9 cellular contexts compared by ENCODE assay signal in genomic region chr11:64204080-64204440, GRCh38. TPM values are rescaled to one million over a fixed set of nuclear protein-coding genes. Genes with fewer than 3 reads are reported as not detected.
DNase-seq lines count a peak whose midpoint lies in the region; ATAC-seq and TF ChIP-seq lines count a peak whose summit lies in the region.
"Had no signal": no experiment of that assay in that cellular context is flagged by ENCODE, and none has a peak within 500 bp of the region (broad histone marks: within the 10 kb centered on the region; RNA-seq: fewer than 3 reads in every experiment).

No MANE protein-coding gene starts in this region.

- peak overlapping the region; percentile 50 to 99 (median 97) for H3K27ac Mint-ChIP-seq in CD14-positive monocyte
- peak overlapping the region; percentile 49; the same call in 1 of the 2 replicates for H3K27ac Mint-ChIP-seq in GM23338
- peak overlapping the region; percentile 87 for H3K27ac Mint-ChIP-seq in activated naive CD8-positive, alpha-beta T cell treated with anti-CD3 and anti-CD28 coated beads, Interleukin-2, amount 10 ng/mL, durations not matched to agents 7 days and 5 days
- H3K27ac Mint-ChIP-seq in natural killer cell treated with Interleukin-12 subunit alpha and Interleukin-12 subunit beta and Interleukin-15 and Interleukin-18, amount 100 ng/mL, for 72 hours = peak overlapping the region; percentile 95 to 97

- H3K36me3 ChIP-seq in GM23338 (ENCODE audit: insufficient read depth) = peaks cover 49% of the 10 kb centered on the region
- H3K36me3 ChIP-seq in SJCRH30 = peaks cover 62% of the 10 kb centered on the region

- H3K4me1 ChIP-seq in GM23338 (ENCODE audit: insufficient read depth) (no peaks in the 10 kb centered on the region; the same call in 1 of the 2 replicates), SJCRH30 (peaks cover 47% of the 10 kb centered on the region)

- no peak overlapping the region for H2AFZ ChIP-seq in GM23338

- peaks cover 47% of the 10 kb centered on the region for H3F3A ChIP-seq in GM23338 (replicated peaks; ENCODE audit: low read depth)

- H4K20me1 ChIP-seq in GM23338 (replicated peaks; ENCODE audit: insufficient read depth) = peaks cover 33% of the 10 kb centered on the region

- DNase-seq in CD14-positive monocyte (ENCODE audit: low spot score) (no peak), GM23338 (ENCODE audit: low spot score) (no peak), NCI-H2196 treated with DMSO at 0.1 percent for 48 hours (lab: John Stamatoyannopoulos, UW; ENCODE audit: unreplicated experiment) (no peak), SJCRH30 (no peak), KG1 (lab: John Stamatoyannopoulos, UW) (no peak)
- no peak for DNase-seq in activated naive CD8-positive, alpha-beta T cell treated with anti-CD3 and anti-CD28 coated beads, Interleukin-2, amount 10 ng/mL, durations not matched to agents 7 days and 5 days
- DNase-seq in natural killer cell treated with Interleukin-12 subunit alpha and Interleukin-12 subunit beta and Interleukin-15 and Interleukin-18, amount 100 ng/mL, for 72 hours (ENCODE audit: low spot score) = no peak
- DNase-seq in effector CD8-positive, alpha-beta T cell (lab: John Stamatoyannopoulos, UW) = no peak

- peaks cover 54 to 60% of the 10 kb centered on the region in 2 donors for H3K36me3 Mint-ChIP-seq in CD14-positive monocyte
- H3K36me3 Mint-ChIP-seq in GM23338 (ENCODE audit: low read depth) = peaks cover 69% of the 10 kb centered on the region
- H3K36me3 Mint-ChIP-seq in activated naive CD8-positive, alpha-beta T cell treated with anti-CD3 and anti-CD28 coated beads, Interleukin-2, amount 10 ng/mL, durations not matched to agents 7 days and 5 days = peaks cover 36% of the 10 kb centered on the region
- peaks cover 36% of the 10 kb centered on the region for H3K36me3 Mint-ChIP-seq in natural killer cell treated with Interleukin-12 subunit alpha and Interleukin-12 subunit beta and Interleukin-15 and Interleukin-18, amount 100 ng/mL, for 72 hours

- no peak overlapping the region for H3K4me3 Mint-ChIP-seq in CD14-positive monocyte
- H3K4me3 Mint-ChIP-seq in GM23338 = no peak overlapping the region
- no peak overlapping the region for H3K4me3 Mint-ChIP-seq in activated naive CD8-positive, alpha-beta T cell treated with anti-CD3 and anti-CD28 coated beads, Interleukin-2, amount 10 ng/mL, durations not matched to agents 7 days and 5 days
- no peak overlapping the region for H3K4me3 Mint-ChIP-seq in natural killer cell treated with Interleukin-12 subunit alpha and Interleukin-12 subunit beta and Interleukin-15 and Interleukin-18, amount 100 ng/mL, for 72 hours

- H3K9me3 ChIP-seq in SJCRH30 (replicated peaks) = no peaks in the 10 kb centered on the region

- H3K4me2 ChIP-seq in GM23338 = no peak overlapping the region

- no peak for TF ChIP-seq CTCF in CD14-positive monocyte (IDR thresholded peaks at IDR 0.05)
- no peak for TF ChIP-seq CTCF in GM23338 (conservative IDR thresholded peaks at IDR 0.05; ENCODE audit: low read depth in 2 of 2)

- no peak for ATAC-seq in GM23338
- no peak for ATAC-seq in activated naive CD8-positive, alpha-beta T cell treated with anti-CD3 and anti-CD28 coated beads, Interleukin-2, amount 10 ng/mL, durations not matched to agents 7 days and 5 days (ENCODE audit: low read depth)
- ATAC-seq in natural killer cell treated with Interleukin-12 subunit alpha and Interleukin-12 subunit beta and Interleukin-15 and Interleukin-18, amount 100 ng/mL, for 72 hours = no peak

- H3K9me3 Mint-ChIP-seq in CD14-positive monocyte (peaks cover 0 to 1% (median 0%) of the 10 kb centered on the region in 7 donors), GM23338 (no peaks in the 10 kb centered on the region)
- no peaks in the 10 kb centered on the region for H3K9me3 Mint-ChIP-seq in activated naive CD8-positive, alpha-beta T cell treated with anti-CD3 and anti-CD28 coated beads, Interleukin-2, amount 10 ng/mL, durations not matched to agents 7 days and 5 days
- no peaks in the 10 kb centered on the region for H3K9me3 Mint-ChIP-seq in natural killer cell treated with Interleukin-12 subunit alpha and Interleukin-12 subunit beta and Interleukin-15 and Interleukin-18, amount 100 ng/mL, for 72 hours

- H3K9me2 ChIP-seq in GM23338 (ENCODE audit: insufficient read depth) = no peaks in the 10 kb centered on the region

- H3K79me2 ChIP-seq in GM23338 (replicated peaks; ENCODE audit: insufficient read depth) = 0 out of 2 replicates have a peak, but pooled peaks cover 6% of the 10 kb centered on the region

- H3K27me3 ChIP-seq in GM23338 (ENCODE audit: insufficient read depth) (no peaks in the 10 kb centered on the region), SJCRH30 (no peaks in the 10 kb centered on the region)
- H3K27me3 ChIP-seq: brain microvascular endothelial cell had no signal

- intact Hi-C loops in CD14-positive monocyte (cut with micrococcal nuclease) = no loop called here

- H3K4me3 ChIP-seq in GM23338 (no peak overlapping the region), SJCRH30 (no peak overlapping the region)

- no peak overlapping the region for H3K27ac ChIP-seq in GM23338 (ENCODE audit: low read depth)
- no peak overlapping the region for H3K27ac ChIP-seq in SJCRH30

- no peaks in the 10 kb centered on the region for H3K27me3 Mint-ChIP-seq in CD14-positive monocyte (ENCODE audit: low read depth in 3 of 3)
- H3K27me3 Mint-ChIP-seq in GM23338 (ENCODE audit: insufficient read depth, low read depth, poor library complexity) = peaks cover 14% of the 10 kb centered on the region
- no peaks in the 10 kb centered on the region for H3K27me3 Mint-ChIP-seq in activated naive CD8-positive, alpha-beta T cell treated with anti-CD3 and anti-CD28 coated beads, Interleukin-2, amount 10 ng/mL, durations not matched to agents 7 days and 5 days
- no peaks in the 10 kb centered on the region for H3K27me3 Mint-ChIP-seq in natural killer cell treated with Interleukin-12 subunit alpha and Interleukin-12 subunit beta and Interleukin-15 and Interleukin-18, amount 100 ng/mL, for 72 hours

- POLR2A ChIA-PET in activated naive CD8-positive, alpha-beta T cell treated with anti-CD3 and anti-CD28 coated beads, Interleukin-2, amount 10 ng/mL, durations not matched to agents 7 days and 5 days (lab: Charles Lee) = interaction anchor here (0.8 to 17.3 kb wide), 7 partner anchors 13 to 114 kb away, joined by 3 to 419 read pairs (median 94); partner anchors contain the start of genes DNAJC4, ESRRA, FKBP2 and NUDT22

- H3K4me1 Mint-ChIP-seq in CD14-positive monocyte = peaks cover 44% of the 10 kb centered on the region
- H3K4me1 Mint-ChIP-seq in GM23338 = peaks cover 18% of the 10 kb centered on the region
- peaks cover 32% of the 10 kb centered on the region for H3K4me1 Mint-ChIP-seq in activated naive CD8-positive, alpha-beta T cell treated with anti-CD3 and anti-CD28 coated beads, Interleukin-2, amount 10 ng/mL, durations not matched to agents 7 days and 5 days
- peaks cover 28 to 38% of the 10 kb centered on the region in 2 donors for H3K4me1 Mint-ChIP-seq in natural killer cell treated with Interleukin-12 subunit alpha and Interleukin-12 subunit beta and Interleukin-15 and Interleukin-18, amount 100 ng/mL, for 72 hours (ENCODE audit: low read depth in 2 of 2)

RNA-seq across cellular contexts. Expression of gene FERMT3, which starts 2.5 kb away (rescaled TPM):
- 100 to 1,000 TPM; 289 to 310 TPM for polyA plus RNA-seq in CD14-positive monocyte
- total RNA-seq in GM23338 (2014; rRNA removed; shearing (Covaris generic)) = 0.43 and 1.5 TPM in 2 replicates
- 1.1 and 1.6 TPM in 2 replicates for polyA plus RNA-seq in GM23338 (2016; fragmentation: Nextera tagmentation; extraction: Ambion mirVana)
- total RNA-seq in activated naive CD8-positive, alpha-beta T cell treated with anti-CD3 and anti-CD28 coated beads, Interleukin-2, amount 10 ng/mL, durations not matched to agents 7 days and 5 days = 100 to 1,000 TPM; 219 to 231 TPM
- total RNA-seq in natural killer cell treated with Interleukin-12 subunit alpha and Interleukin-12 subunit beta and Interleukin-15 and Interleukin-18, amount 100 ng/mL, for 72 hours = 100 to 1,000 TPM; 249 to 276 TPM
- 4.9 and 8.6 TPM in 2 replicates for total RNA-seq in SJCRH30 (2014; rRNA removed; shearing (Covaris generic))

RNA-seq across cellular contexts. Expression of gene STIP1, which starts 18.1 kb away (rescaled TPM):
- polyA plus RNA-seq in CD14-positive monocyte = 10 to 100 TPM; 44.5 to 51.1 TPM
- 346 and 351 TPM in 2 replicates for total RNA-seq in GM23338 (2014; rRNA removed; shearing (Covaris generic))
- polyA plus RNA-seq in GM23338 (2016; fragmentation: Nextera tagmentation; extraction: Ambion mirVana) = 194 and 213 TPM in 2 replicates
- total RNA-seq in activated naive CD8-positive, alpha-beta T cell treated with anti-CD3 and anti-CD28 coated beads, Interleukin-2, amount 10 ng/mL, durations not matched to agents 7 days and 5 days = 100 to 1,000 TPM; 218 to 219 TPM
- total RNA-seq in natural killer cell treated with Interleukin-12 subunit alpha and Interleukin-12 subunit beta and Interleukin-15 and Interleukin-18, amount 100 ng/mL, for 72 hours = 100 to 1,000 TPM; 431 to 450 TPM
- 283 and 302 TPM in 2 replicates for total RNA-seq in SJCRH30 (2014; rRNA removed; shearing (Covaris generic))

RNA-seq across cellular contexts. Expression of gene TRPT1, which starts 21.9 kb away (rescaled TPM):
- 10 to 100 TPM; 24.8 to 34.6 TPM for polyA plus RNA-seq in CD14-positive monocyte
- total RNA-seq in GM23338 (2014; rRNA removed; shearing (Covaris generic)) = 36.9 and 40.6 TPM in 2 replicates
- 52.2 and 55.7 TPM in 2 replicates for polyA plus RNA-seq in GM23338 (2016; fragmentation: Nextera tagmentation; extraction: Ambion mirVana)
- total RNA-seq in activated naive CD8-positive, alpha-beta T cell treated with anti-CD3 and anti-CD28 coated beads, Interleukin-2, amount 10 ng/mL, durations not matched to agents 7 days and 5 days = 10 to 100 TPM; 45.0 to 47.8 TPM
- 10 to 100 TPM; 30.5 to 35.7 TPM for total RNA-seq in natural killer cell treated with Interleukin-12 subunit alpha and Interleukin-12 subunit beta and Interleukin-15 and Interleukin-18, amount 100 ng/mL, for 72 hours
- total RNA-seq in SJCRH30 (2014; rRNA removed; shearing (Covaris generic)) = 18.6 and 24.9 TPM in 2 replicates

RNA-seq across cellular contexts. Expression of gene NUDT22, which starts 22.0 kb away (rescaled TPM):
- polyA plus RNA-seq in CD14-positive monocyte (10 to 100 TPM; 47.9 to 56.1 TPM), GM23338 (2016; fragmentation: Nextera tagmentation; extraction: Ambion mirVana) (31.1 and 33.9 TPM in 2 replicates)
- total RNA-seq in GM23338 (2014; rRNA removed; shearing (Covaris generic)) = 35.1 and 67.0 TPM in 2 replicates
- 100 to 1,000 TPM; 102 to 103 TPM for total RNA-seq in activated naive CD8-positive, alpha-beta T cell treated with anti-CD3 and anti-CD28 coated beads, Interleukin-2, amount 10 ng/mL, durations not matched to agents 7 days and 5 days
- total RNA-seq in natural killer cell treated with Interleukin-12 subunit alpha and Interleukin-12 subunit beta and Interleukin-15 and Interleukin-18, amount 100 ng/mL, for 72 hours = 100 to 1,000 TPM in 1 of 2 donors, 10 to 100 TPM in 1; 83.6 to 120 TPM
- 20.7 and 21.1 TPM in 2 replicates for total RNA-seq in SJCRH30 (2014; rRNA removed; shearing (Covaris generic))

RNA-seq across cellular contexts. Expression of gene DNAJC4, which starts 26.3 kb away (rescaled TPM):
- polyA plus RNA-seq in CD14-positive monocyte = 10 to 100 TPM; 25.5 to 32.5 TPM
- total RNA-seq in GM23338 (2014; rRNA removed; shearing (Covaris generic)) = 7.7 and 10.5 TPM in 2 replicates
- 31.0 and 34.4 TPM in 2 replicates for polyA plus RNA-seq in GM23338 (2016; fragmentation: Nextera tagmentation; extraction: Ambion mirVana)
- 10 to 100 TPM; 59.6 to 60.3 TPM for total RNA-seq in activated naive CD8-positive, alpha-beta T cell treated with anti-CD3 and anti-CD28 coated beads, Interleukin-2, amount 10 ng/mL, durations not matched to agents 7 days and 5 days
- 10 to 100 TPM; 31.2 to 33.0 TPM for total RNA-seq in natural killer cell treated with Interleukin-12 subunit alpha and Interleukin-12 subunit beta and Interleukin-15 and Interleukin-18, amount 100 ng/mL, for 72 hours
- total RNA-seq in SJCRH30 (2014; rRNA removed; shearing (Covaris generic)) = 2.0 and 5.3 TPM in 2 replicates

Comparison
In these comparisons a context has a peak if more than half of its experiments do, and no peak if none do; other contexts are left out.
1. RNA of gene FERMT3, which starts 2.5 kb away (total RNA-seq): 249 to 276 TPM in natural killer cell treated with Interleukin-12 subunit alpha and Interleukin-12 subunit beta and Interleukin-15 and Interleukin-18, amount 100 ng/mL, for 72 hours and 219 to 231 TPM in activated naive CD8-positive, alpha-beta T cell treated with anti-CD3 and anti-CD28 coated beads, Interleukin-2, amount 10 ng/mL, durations not matched to agents 7 days and 5 days; 4.9 to 8.6 TPM in SJCRH30 and 0.43 to 1.5 TPM in GM23338; every median in the first group is over 10 times any median in the second.
2. Peak in every context shown above with its lines, with median percentiles within 50 percentile points of each other: H3K27ac Mint-ChIP-seq.